In genomic region chr11:17208257-17208999, GRCh38 we compare ENCODE assay signal across 1 cellular context.
TF ChIP-seq lines count a peak whose summit lies in the region.

No MANE protein-coding gene starts in this region.

TF ChIP-seq in HepG2, 621 proteins besides CTCF, POLR2A, EP300 and RAD21 (continued from another document and continues in another):
- TF ChIP-seq, protein P1, sequence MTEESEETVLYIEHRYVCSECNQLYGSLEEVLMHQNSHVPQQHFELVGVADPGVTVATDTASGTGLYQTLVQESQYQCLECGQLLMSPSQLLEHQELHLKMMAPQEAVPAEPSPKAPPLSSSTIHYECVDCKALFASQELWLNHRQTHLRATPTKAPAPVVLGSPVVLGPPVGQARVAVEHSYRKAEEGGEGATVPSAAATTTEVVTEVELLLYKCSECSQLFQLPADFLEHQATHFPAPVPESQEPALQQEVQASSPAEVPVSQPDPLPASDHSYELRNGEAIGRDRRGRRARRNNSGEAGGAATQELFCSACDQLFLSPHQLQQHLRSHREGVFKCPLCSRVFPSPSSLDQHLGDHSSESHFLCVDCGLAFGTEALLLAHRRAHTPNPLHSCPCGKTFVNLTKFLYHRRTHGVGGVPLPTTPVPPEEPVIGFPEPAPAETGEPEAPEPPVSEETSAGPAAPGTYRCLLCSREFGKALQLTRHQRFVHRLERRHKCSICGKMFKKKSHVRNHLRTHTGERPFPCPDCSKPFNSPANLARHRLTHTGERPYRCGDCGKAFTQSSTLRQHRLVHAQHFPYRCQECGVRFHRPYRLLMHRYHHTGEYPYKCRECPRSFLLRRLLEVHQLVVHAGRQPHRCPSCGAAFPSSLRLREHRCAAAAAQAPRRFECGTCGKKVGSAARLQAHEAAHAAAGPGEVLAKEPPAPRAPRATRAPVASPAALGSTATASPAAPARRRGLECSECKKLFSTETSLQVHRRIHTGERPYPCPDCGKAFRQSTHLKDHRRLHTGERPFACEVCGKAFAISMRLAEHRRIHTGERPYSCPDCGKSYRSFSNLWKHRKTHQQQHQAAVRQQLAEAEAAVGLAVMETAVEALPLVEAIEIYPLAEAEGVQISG (CRISPR knock-in tag; IDR thresholded peaks at IDR 0.05) = no peak
- TF ChIP-seq, protein P2, sequence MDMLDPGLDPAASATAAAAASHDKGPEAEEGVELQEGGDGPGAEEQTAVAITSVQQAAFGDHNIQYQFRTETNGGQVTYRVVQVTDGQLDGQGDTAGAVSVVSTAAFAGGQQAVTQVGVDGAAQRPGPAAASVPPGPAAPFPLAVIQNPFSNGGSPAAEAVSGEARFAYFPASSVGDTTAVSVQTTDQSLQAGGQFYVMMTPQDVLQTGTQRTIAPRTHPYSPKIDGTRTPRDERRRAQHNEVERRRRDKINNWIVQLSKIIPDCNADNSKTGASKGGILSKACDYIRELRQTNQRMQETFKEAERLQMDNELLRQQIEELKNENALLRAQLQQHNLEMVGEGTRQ (IDR thresholded peaks at IDR 0.05; ENCODE audit: low read depth, low read length) = peak; percentile 95
- TF ChIP-seq, protein P2 (CRISPR knock-in tag; IDR thresholded peaks at IDR 0.05; ENCODE audit: borderline replicate concordance) = peak; percentile 92; the same call in 1 of the 2 replicates
- TF ChIP-seq HMGXB4 (CRISPR knock-in tag; IDR thresholded peaks at IDR 0.05; ENCODE audit: borderline replicate concordance in 1 of 2, low read depth in 1 of 2) = no peak
- peak; percentile 60; the same call in 1 of the 2 replicates for TF ChIP-seq MLX (CRISPR knock-in tag; IDR thresholded peaks at IDR 0.05)
- TF ChIP-seq ZNF230 (CRISPR knock-in tag; IDR thresholded peaks at IDR 0.05) = no peak
- TF ChIP-seq, protein P3, sequence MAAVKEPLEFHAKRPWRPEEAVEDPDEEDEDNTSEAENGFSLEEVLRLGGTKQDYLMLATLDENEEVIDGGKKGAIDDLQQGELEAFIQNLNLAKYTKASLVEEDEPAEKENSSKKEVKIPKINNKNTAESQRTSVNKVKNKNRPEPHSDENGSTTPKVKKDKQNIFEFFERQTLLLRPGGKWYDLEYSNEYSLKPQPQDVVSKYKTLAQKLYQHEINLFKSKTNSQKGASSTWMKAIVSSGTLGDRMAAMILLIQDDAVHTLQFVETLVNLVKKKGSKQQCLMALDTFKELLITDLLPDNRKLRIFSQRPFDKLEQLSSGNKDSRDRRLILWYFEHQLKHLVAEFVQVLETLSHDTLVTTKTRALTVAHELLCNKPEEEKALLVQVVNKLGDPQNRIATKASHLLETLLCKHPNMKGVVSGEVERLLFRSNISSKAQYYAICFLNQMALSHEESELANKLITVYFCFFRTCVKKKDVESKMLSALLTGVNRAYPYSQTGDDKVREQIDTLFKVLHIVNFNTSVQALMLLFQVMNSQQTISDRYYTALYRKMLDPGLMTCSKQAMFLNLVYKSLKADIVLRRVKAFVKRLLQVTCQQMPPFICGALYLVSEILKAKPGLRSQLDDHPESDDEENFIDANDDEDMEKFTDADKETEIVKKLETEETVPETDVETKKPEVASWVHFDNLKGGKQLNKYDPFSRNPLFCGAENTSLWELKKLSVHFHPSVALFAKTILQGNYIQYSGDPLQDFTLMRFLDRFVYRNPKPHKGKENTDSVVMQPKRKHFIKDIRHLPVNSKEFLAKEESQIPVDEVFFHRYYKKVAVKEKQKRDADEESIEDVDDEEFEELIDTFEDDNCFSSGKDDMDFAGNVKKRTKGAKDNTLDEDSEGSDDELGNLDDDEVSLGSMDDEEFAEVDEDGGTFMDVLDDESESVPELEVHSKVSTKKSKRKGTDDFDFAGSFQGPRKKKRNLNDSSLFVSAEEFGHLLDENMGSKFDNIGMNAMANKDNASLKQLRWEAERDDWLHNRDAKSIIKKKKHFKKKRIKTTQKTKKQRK (IDR thresholded peaks at IDR 0.05; ENCODE audit: low read length) = no peak
- no peak for TF ChIP-seq FIP1L1 (IDR thresholded peaks at IDR 0.05; ENCODE audit: borderline replicate concordance, insufficient read depth, low read depth, low read length)
- no peak for TF ChIP-seq ZNF256 (CRISPR knock-in tag; conservative IDR thresholded peaks at IDR 0.05)
- TF ChIP-seq PHF8 (CRISPR knock-in tag; IDR thresholded peaks at IDR 0.05) = peak; percentile 40
- TF ChIP-seq MYPOP (CRISPR knock-in tag; IDR thresholded peaks at IDR 0.05) = peak; percentile 59; the same call in 1 of the 2 replicates
- TF ChIP-seq ZNF337 (CRISPR knock-in tag; IDR thresholded peaks at IDR 0.05; ENCODE audit: borderline replicate concordance, low read depth) = 0 out of 2 replicates have a peak, but pooled peaks have one; percentile 4
- TF ChIP-seq SMAD1 (CRISPR knock-in tag; IDR thresholded peaks at IDR 0.05; ENCODE audit: borderline replicate concordance, low read depth) = no peak
- no peak; the same call in 1 of the 2 replicates for TF ChIP-seq SAP130 (CRISPR knock-in tag; IDR thresholded peaks at IDR 0.05; ENCODE audit: low read depth)
- no peak for TF ChIP-seq TAF15 (IDR thresholded peaks at IDR 0.05; ENCODE audit: low read depth, low read length, poor library complexity, severe bottlenecking)
- TF ChIP-seq NKX3-1 (CRISPR knock-in tag; IDR thresholded peaks at IDR 0.05) = peak; percentile 17; the same call in 1 of the 2 replicates
- no peak for TF ChIP-seq ISL2 (CRISPR knock-in tag; IDR thresholded peaks at IDR 0.05)
- no peak for TF ChIP-seq EEA1 (CRISPR knock-in tag; IDR thresholded peaks at IDR 0.05; ENCODE audit: borderline replicate concordance)
- no peak; the same call in 1 of the 2 replicates for TF ChIP-seq ZFP90 (CRISPR knock-in tag; IDR thresholded peaks at IDR 0.05; ENCODE audit: borderline replicate concordance)
- TF ChIP-seq BCL3 (CRISPR knock-in tag; IDR thresholded peaks at IDR 0.05) = no peak; the same call in 1 of the 2 replicates
- TF ChIP-seq KLF9 (CRISPR knock-in tag; IDR thresholded peaks at IDR 0.05; ENCODE audit: low read depth) = no peak
- TF ChIP-seq ZMYM3 (CRISPR knock-in tag; IDR thresholded peaks at IDR 0.05) = no peak
- TF ChIP-seq ZNF562 (CRISPR knock-in tag; IDR thresholded peaks at IDR 0.05; ENCODE audit: borderline replicate concordance) = no peak
- TF ChIP-seq CBFB (CRISPR knock-in tag; IDR thresholded peaks at IDR 0.05) = no peak
- peak; percentile 88 for TF ChIP-seq ZNF18 (CRISPR knock-in tag; IDR thresholded peaks at IDR 0.05; ENCODE audit: insufficient replicate concordance)
- 0 out of 2 replicates have a peak, but pooled peaks have one; percentile 41 for TF ChIP-seq POGZ (CRISPR knock-in tag; IDR thresholded peaks at IDR 0.05)
- TF ChIP-seq, protein P4, sequence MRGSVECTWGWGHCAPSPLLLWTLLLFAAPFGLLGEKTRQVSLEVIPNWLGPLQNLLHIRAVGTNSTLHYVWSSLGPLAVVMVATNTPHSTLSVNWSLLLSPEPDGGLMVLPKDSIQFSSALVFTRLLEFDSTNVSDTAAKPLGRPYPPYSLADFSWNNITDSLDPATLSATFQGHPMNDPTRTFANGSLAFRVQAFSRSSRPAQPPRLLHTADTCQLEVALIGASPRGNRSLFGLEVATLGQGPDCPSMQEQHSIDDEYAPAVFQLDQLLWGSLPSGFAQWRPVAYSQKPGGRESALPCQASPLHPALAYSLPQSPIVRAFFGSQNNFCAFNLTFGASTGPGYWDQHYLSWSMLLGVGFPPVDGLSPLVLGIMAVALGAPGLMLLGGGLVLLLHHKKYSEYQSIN (CRISPR knock-in tag; IDR thresholded peaks at IDR 0.05; ENCODE audit: borderline replicate concordance) = no peak
- TF ChIP-seq GFI1 (CRISPR knock-in tag; IDR thresholded peaks at IDR 0.05; ENCODE audit: borderline replicate concordance) = 0 out of 2 replicates have a peak, but pooled peaks have one; percentile 10
- no peak for TF ChIP-seq ZNF746 (CRISPR knock-in tag; IDR thresholded peaks at IDR 0.05)
- TF ChIP-seq SALL1 (CRISPR knock-in tag; IDR thresholded peaks at IDR 0.05) = 0 out of 2 replicates have a peak, but pooled peaks have one; percentile 11
- 0 out of 2 replicates have a peak, but pooled peaks have one; percentile 49 for TF ChIP-seq ZNF224 (CRISPR knock-in tag; IDR thresholded peaks at IDR 0.05)
- no peak for TF ChIP-seq ZNF580 (CRISPR knock-in tag; IDR thresholded peaks at IDR 0.05; ENCODE audit: borderline replicate concordance, low read depth)
- TF ChIP-seq ZC3H4 (CRISPR knock-in tag; IDR thresholded peaks at IDR 0.05; ENCODE audit: borderline replicate concordance) = peak; percentile 68; the same call in 1 of the 2 replicates
- TF ChIP-seq ZNF234 (CRISPR knock-in tag; conservative IDR thresholded peaks at IDR 0.05) = 0 out of 2 replicates have a peak, but pooled peaks have one; percentile 9
- TF ChIP-seq, protein P5, sequence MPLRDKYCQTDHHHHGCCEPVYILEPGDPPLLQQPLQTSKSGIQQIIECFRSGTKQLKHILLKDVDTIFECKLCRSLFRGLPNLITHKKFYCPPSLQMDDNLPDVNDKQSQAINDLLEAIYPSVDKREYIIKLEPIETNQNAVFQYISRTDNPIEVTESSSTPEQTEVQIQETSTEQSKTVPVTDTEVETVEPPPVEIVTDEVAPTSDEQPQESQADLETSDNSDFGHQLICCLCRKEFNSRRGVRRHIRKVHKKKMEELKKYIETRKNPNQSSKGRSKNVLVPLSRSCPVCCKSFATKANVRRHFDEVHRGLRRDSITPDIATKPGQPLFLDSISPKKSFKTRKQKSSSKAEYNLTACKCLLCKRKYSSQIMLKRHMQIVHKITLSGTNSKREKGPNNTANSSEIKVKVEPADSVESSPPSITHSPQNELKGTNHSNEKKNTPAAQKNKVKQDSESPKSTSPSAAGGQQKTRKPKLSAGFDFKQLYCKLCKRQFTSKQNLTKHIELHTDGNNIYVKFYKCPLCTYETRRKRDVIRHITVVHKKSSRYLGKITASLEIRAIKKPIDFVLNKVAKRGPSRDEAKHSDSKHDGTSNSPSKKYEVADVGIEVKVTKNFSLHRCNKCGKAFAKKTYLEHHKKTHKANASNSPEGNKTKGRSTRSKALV (CRISPR knock-in tag; IDR thresholded peaks at IDR 0.05) = peak; percentile 35; the same call in 1 of the 2 replicates
- no peak for TF ChIP-seq ZNF317 (CRISPR knock-in tag; IDR thresholded peaks at IDR 0.05)
- peak; percentile 10; the same call in 1 of the 2 replicates for TF ChIP-seq ZNF709 (CRISPR knock-in tag; IDR thresholded peaks at IDR 0.05)
